In genomic region chr15:58694641-58695398, GRCh38 we compare ENCODE assay signal across 26 cellular contexts. TPM values are rescaled to one million over a fixed set of nuclear protein-coding genes. Genes with fewer than 3 reads are reported as not detected.
DNase-seq lines count a peak whose midpoint lies in the region; ATAC-seq and TF ChIP-seq lines count a peak whose summit lies in the region.
"Had no signal": no experiment of that assay in that cellular context is flagged by ENCODE, and none has a peak within 500 bp of the region (broad histone marks: within the 10 kb centered on the region; RNA-seq: fewer than 3 reads in every experiment).

No MANE protein-coding gene starts in this region.

- DNase-seq in cardiac muscle cell (ENCODE audit: low read depth in 1 of 2, low spot score in 1 of 2) (peak; percentile 10 to 51), cardiac septum (ENCODE audit: low spot score) (no peak), choroid plexus epithelial cell (ENCODE audit: low read depth) (peak; percentile 35), left lung (no peak), type B pancreatic cell (ENCODE audit: extremely low spot score, unreplicated experiment) (no peak), BE2C (no peak), H7 (no peak), NCI-H524 (lab: John Stamatoyannopoulos, UW) (no peak)
- DNase-seq: activated CD8-positive, alpha-beta T cell treated with anti-CD3 and anti-CD28 coated beads for 36 hours; activated gamma-delta T cell treated with Interleukin-2 at 50 U/mL for 16 hours; activated T-cell treated with anti-CD3 and anti-CD28 coated beads for 4 hours; amniotic stem cell; C1 segment of cervical spinal cord; caudate nucleus; erythroblast; gastrocnemius medialis; hippocampal formation; mesendoderm; naive thymus-derived CD8-positive, alpha-beta T cell; NCI-H1436; NCI-H2107; NCI-H510A treated with DMSO at 0.1 percent for 48 hours; T-helper 9 cell had no signal

- no peaks in the 10 kb centered on the region for H3K27me3 Mint-ChIP-seq in type B pancreatic cell
- H3K27me3 Mint-ChIP-seq: activated CD8-positive, alpha-beta T cell treated with anti-CD3 and anti-CD28 coated beads for 36 hours; IgD-negative memory B cell; naive thymus-derived CD8-positive, alpha-beta T cell had no signal

- peaks cover 21% of the 10 kb centered on the region for H3K4me1 Mint-ChIP-seq in type B pancreatic cell (ENCODE audit: unreplicated experiment)

- peaks cover 22% of the 10 kb centered on the region for H3K9me3 Mint-ChIP-seq in type B pancreatic cell

- H3K4me3 Mint-ChIP-seq in type B pancreatic cell = no peak overlapping the region
- H3K4me3 Mint-ChIP-seq: activated CD8-positive, alpha-beta T cell treated with anti-CD3 and anti-CD28 coated beads for 36 hours; IgD-negative memory B cell had no signal

- peaks cover 12% of the 10 kb centered on the region for H3K4me1 ChIP-seq in cardiac muscle cell (ENCODE audit: low read depth)
- peaks cover 0 to 4% of the 10 kb centered on the region in 2 donors for H3K4me1 ChIP-seq in left lung
- no peaks in the 10 kb centered on the region for H3K4me1 ChIP-seq in BE2C

- TF ChIP-seq CTCF in cardiac muscle cell (IDR thresholded peaks at IDR 0.05; ENCODE audit: low read depth, low read length) = no peak
- TF ChIP-seq CTCF in choroid plexus epithelial cell (conservative IDR thresholded peaks at IDR 0.05; ENCODE audit: low read depth, low read length) = no peak
- TF ChIP-seq CTCF in left lung (IDR thresholded peaks at IDR 0.05) = no peak
- no peak for TF ChIP-seq CTCF in type B pancreatic cell (conservative IDR thresholded peaks at IDR 0.05)
- no peak for TF ChIP-seq CTCF in BE2C (IDR thresholded peaks at IDR 0.05; ENCODE audit: low read depth, low read length)

- H3K9me3 ChIP-seq in cardiac muscle cell (ENCODE audit: low read depth) = no peaks in the 10 kb centered on the region
- peaks cover 0 to 13% of the 10 kb centered on the region in 2 donors for H3K9me3 ChIP-seq in left lung
- no peaks in the 10 kb centered on the region for H3K9me3 ChIP-seq in BE2C
- H3K9me3 ChIP-seq: gastrocnemius medialis, HAP-1 had no signal

- H3K36me3 Mint-ChIP-seq in type B pancreatic cell = peaks cover 42% of the 10 kb centered on the region

- peak overlapping the region; percentile 18 for H3K27ac Mint-ChIP-seq in type B pancreatic cell
- H3K27ac Mint-ChIP-seq: activated CD8-positive, alpha-beta T cell treated with anti-CD3 and anti-CD28 coated beads for 36 hours had no signal

- intact Hi-C loops in cardiac septum (cut with DNase I) (no loop called here), left lung (cut with DNase I) (no loop called here)

- ATAC-seq in left lung = peak; percentile 92
- ATAC-seq: activated CD8-positive, alpha-beta T cell treated with anti-CD3 and anti-CD28 coated beads for 36 hours; gastrocnemius medialis; naive thymus-derived CD8-positive, alpha-beta T cell; SK-N-SH treated with all-trans-retinoic acid at 6 μM for 48 hours had no signal

- H3K27ac ChIP-seq in cardiac muscle cell (peak overlapping the region; percentile 49), left lung (peak overlapping the region in 1 of 2 donors; percentile 46)
- H3K27ac ChIP-seq: gastrocnemius medialis had no signal

- no peaks in the 10 kb centered on the region for H3K36me3 ChIP-seq in cardiac muscle cell
- H3K36me3 ChIP-seq in left lung = peaks cover 0 to 13% of the 10 kb centered on the region in 2 donors
- H3K36me3 ChIP-seq in BE2C = peaks cover 4% of the 10 kb centered on the region
- H3K36me3 ChIP-seq in H7 (replicated peaks; ENCODE audit: control insufficient read depth, insufficient read depth, low read length) = no peaks in the 10 kb centered on the region
- H3K36me3 ChIP-seq: gastrocnemius medialis had no signal

- H3K4me3 ChIP-seq in cardiac muscle cell (no peak overlapping the region), choroid plexus epithelial cell (ENCODE audit: low read depth, low read length) (no peak overlapping the region), left lung (no peak overlapping the region), BE2C (ENCODE audit: low read depth, low read length) (no peak overlapping the region), H7 (ENCODE audit: insufficient read depth, low read depth, low read length) (no peak overlapping the region)
- H3K4me3 ChIP-seq: gastrocnemius medialis, HAP-1 had no signal

- no peaks in the 10 kb centered on the region for H3K27me3 ChIP-seq in cardiac muscle cell
- H3K27me3 ChIP-seq in left lung = no peaks in the 10 kb centered on the region
- H3K27me3 ChIP-seq in BE2C = no peaks in the 10 kb centered on the region
- H3K27me3 ChIP-seq in H7 (ENCODE audit: control insufficient read depth, insufficient read depth, low read length) = no peaks in the 10 kb centered on the region
- H3K27me3 ChIP-seq: gastrocnemius medialis had no signal

RNA-seq across cellular contexts. Expression of gene ADAM10, which starts 54.7 kb away (rescaled TPM):
- 129 and 163 TPM in 2 replicates for total RNA-seq in cardiac muscle cell
- 110 and 141 TPM in 2 replicates for polyA plus RNA-seq in cardiac muscle cell
- 85.9 TPM for total RNA-seq in cardiac septum
- 100 to 1,000 TPM; 142 to 167 TPM for total RNA-seq in left lung
- total RNA-seq in type B pancreatic cell (ENCODE audit: low replicate concordance) = 228 and 438 TPM in 2 replicates
- polyA plus RNA-seq in BE2C (2012; ENCODE audit: insufficient read depth, insufficient read length, low read depth) = 75.1 TPM
- 73.1 and 78.9 TPM in 2 replicates for total RNA-seq in H7 (2014; rRNA removed; shearing (Covaris generic))

Comparison
In these comparisons a context has a peak if more than half of its experiments do, and no peak if none do; other contexts are left out.
1. DNase-seq: peak in cardiac muscle cell (2 of 2) and choroid plexus epithelial cell (single experiment); none in cardiac septum (single experiment), left lung (0 of 2), type B pancreatic cell (single experiment), BE2C (single experiment), H7 (single experiment) and NCI-H524 (0 of 2).